ENCODE assay signal across 1 cellular context in genomic region chr11:2586091-2586792, GRCh38.
TF ChIP-seq lines count a peak whose summit lies in the region.

No MANE protein-coding gene starts in this region.

TF ChIP-seq in K562, 482 proteins besides CTCF, POLR2A, EP300 and RAD21:
- no peak for TF ChIP-seq ZNF583 (CRISPR knock-in tag; IDR thresholded peaks at IDR 0.05)
- TF ChIP-seq KLF16 (IDR thresholded peaks at IDR 0.05) = no peak
- 0 out of 2 replicates have a peak, but pooled peaks have one; percentile 19 for TF ChIP-seq EGR1 (conservative IDR thresholded peaks at IDR 0.05)
